ENCODE assay signal across 22 cellular contexts in genomic region chr18:8937112-8937641, GRCh38.
DNase-seq lines count a peak whose midpoint lies in the region; TF ChIP-seq lines count a peak whose summit lies in the region.
"Had no signal": no experiment of that assay in that cellular context is flagged by ENCODE, and none has a peak within 500 bp of the region (broad histone marks: within the 10 kb centered on the region; RNA-seq: fewer than 3 reads in every experiment).

No MANE protein-coding gene starts in this region.

- no peak overlapping the region; the same call in 1 of the 2 replicates for H3K9ac ChIP-seq in HUES48 (ENCODE audit: low read depth, low read length)

- peak overlapping the region; percentile 30 for H3K4me3 Mint-ChIP-seq in mesothelial cell of epicardium
- H3K4me3 Mint-ChIP-seq: activated CD4-positive, alpha-beta T cell treated with anti-CD3 and anti-CD28 coated beads, Interleukin-2, amount 10 ng/mL, durations not matched to agents 7 days and 5 days; activated naive CD8-positive, alpha-beta T cell treated with anti-CD3 and anti-CD28 coated beads, Interleukin-2, amount 10 ng/mL, durations not matched to agents 7 days and 5 days; activated T-helper 17 cell treated with anti-CD3 and anti-CD28 coated beads, Interleukin-2, amount 50 U/mL, for 72 hours; B cell; stimulated activated naive CD8-positive, alpha-beta T cell treated with anti-CD3 and anti-CD28 coated beads, Interleukin-15, amount 100 ng/mL, for 72 hours had no signal

- no peak for DNase-seq in epithelial cell of prostate (ENCODE audit: low read depth, low spot score)
- peak in 1 of 2 experiments; percentile 41 for DNase-seq in mesothelial cell of epicardium (ENCODE audit: low spot score in 2 of 2, unreplicated experiment in 2 of 2)
- no peak for DNase-seq in NCI-H2081 treated with DMSO at 0.1 percent for 48 hours (lab: John Stamatoyannopoulos, UW)
- DNase-seq in T-helper 2 cell: no peak
- DNase-seq in NCI-H82 (lab: John Stamatoyannopoulos, UW): no peak
- DNase-seq in GM19238 (ENCODE audit: insufficient read length, low spot score): no peak
- DNase-seq: activated CD4-positive, alpha-beta T cell treated with anti-CD3 and anti-CD28 coated beads, Interleukin-2, amount 10 ng/mL, durations not matched to agents 7 days and 5 days; activated naive CD8-positive, alpha-beta T cell treated with anti-CD3 and anti-CD28 coated beads, Interleukin-2, amount 10 ng/mL, durations not matched to agents 7 days and 5 days; colonic mucosa; EL; hypothalamus; NCI-H1694; SHP77; stimulated activated CD4-positive, alpha-beta T cell treated with anti-CD3 and anti-CD28 coated beads, Interleukin-2, amount 100 ng/mL, for 48 hours; stimulated activated naive CD8-positive, alpha-beta T cell treated with anti-CD3 and anti-CD28 coated beads, Interleukin-15, amount 100 ng/mL, for 72 hours; transverse colon had no signal

- no peaks in the 10 kb centered on the region for H3K27me3 Mint-ChIP-seq in mesothelial cell of epicardium (ENCODE audit: low read depth)
- H3K27me3 Mint-ChIP-seq: B cell; stimulated activated naive CD8-positive, alpha-beta T cell treated with anti-CD3 and anti-CD28 coated beads, Interleukin-15, amount 100 ng/mL, for 72 hours had no signal

- peak overlapping the region; percentile 95 for H3K27ac Mint-ChIP-seq in mesothelial cell of epicardium
- H3K27ac Mint-ChIP-seq: activated CD4-positive, alpha-beta T cell treated with anti-CD3 and anti-CD28 coated beads, Interleukin-2, amount 10 ng/mL, durations not matched to agents 7 days and 5 days; activated naive CD8-positive, alpha-beta T cell treated with anti-CD3 and anti-CD28 coated beads, Interleukin-2, amount 10 ng/mL, durations not matched to agents 7 days and 5 days; activated T-helper 17 cell treated with anti-CD3 and anti-CD28 coated beads, Interleukin-2, amount 50 U/mL, for 72 hours; stimulated activated naive CD8-positive, alpha-beta T cell treated with anti-CD3 and anti-CD28 coated beads, Interleukin-15, amount 100 ng/mL, for 72 hours had no signal

- no peaks in the 10 kb centered on the region for H3K36me3 ChIP-seq in HUES48 (ENCODE audit: control insufficient read depth, insufficient read depth, low read length)
- H3K36me3 ChIP-seq: colonic mucosa, prostate gland, transverse colon had no signal

- H3K9me3 ChIP-seq in HUES48 (ENCODE audit: control insufficient read depth, insufficient read depth, low read length): peaks cover 15% of the 10 kb centered on the region
- H3K9me3 ChIP-seq: colonic mucosa, prostate gland had no signal

- H3K4me1 Mint-ChIP-seq in mesothelial cell of epicardium: peaks cover 72% of the 10 kb centered on the region
- H3K4me1 Mint-ChIP-seq: activated CD4-positive, alpha-beta T cell treated with anti-CD3 and anti-CD28 coated beads, Interleukin-2, amount 10 ng/mL, durations not matched to agents 7 days and 5 days; activated naive CD8-positive, alpha-beta T cell treated with anti-CD3 and anti-CD28 coated beads, Interleukin-2, amount 10 ng/mL, durations not matched to agents 7 days and 5 days; activated T-helper 17 cell treated with anti-CD3 and anti-CD28 coated beads, Interleukin-2, amount 50 U/mL, for 72 hours; stimulated activated naive CD8-positive, alpha-beta T cell treated with anti-CD3 and anti-CD28 coated beads, Interleukin-15, amount 100 ng/mL, for 72 hours had no signal

- no peak overlapping the region for H3K4me3 ChIP-seq in HUES48 (ENCODE audit: low read depth, low read length)
- H3K4me3 ChIP-seq: colonic mucosa, prostate gland, skin epidermis, transverse colon had no signal

- H3K9me3 Mint-ChIP-seq in mesothelial cell of epicardium: peaks cover 15% of the 10 kb centered on the region
- H3K9me3 Mint-ChIP-seq: activated CD4-positive, alpha-beta T cell treated with anti-CD3 and anti-CD28 coated beads, Interleukin-2, amount 10 ng/mL, durations not matched to agents 7 days and 5 days; activated T-helper 17 cell treated with anti-CD3 and anti-CD28 coated beads, Interleukin-2, amount 50 U/mL, for 72 hours; stimulated activated naive CD8-positive, alpha-beta T cell treated with anti-CD3 and anti-CD28 coated beads, Interleukin-15, amount 100 ng/mL, for 72 hours had no signal

- H3K27me3 ChIP-seq in HUES48 (ENCODE audit: control insufficient read depth, insufficient read depth, low read length): no peaks in the 10 kb centered on the region
- H3K27me3 ChIP-seq: colonic mucosa, foreskin keratinocyte had no signal

- no peak for TF ChIP-seq CTCF in mesothelial cell of epicardium (IDR thresholded peaks at IDR 0.05; ENCODE audit: unreplicated experiment)

- H3K27ac ChIP-seq in HUES48 (ENCODE audit: low read depth, low read length): peak overlapping the region; percentile 83
- H3K27ac ChIP-seq in epithelial cell of prostate: peak overlapping the region; percentile 30
- H3K27ac ChIP-seq: colonic mucosa, foreskin keratinocyte, prostate gland, transverse colon had no signal

- H3K36me3 Mint-ChIP-seq in mesothelial cell of epicardium: peaks cover 3% of the 10 kb centered on the region
- H3K36me3 Mint-ChIP-seq: activated naive CD8-positive, alpha-beta T cell treated with anti-CD3 and anti-CD28 coated beads, Interleukin-2, amount 10 ng/mL, durations not matched to agents 7 days and 5 days had no signal

- H3K4me1 ChIP-seq in HUES48 (ENCODE audit: control insufficient read depth, insufficient read depth, low read length): peaks cover 34% of the 10 kb centered on the region
- H3K4me1 ChIP-seq: colonic mucosa, prostate gland had no signal
